ENCODE assay signal across 1 cellular context in the genomic region with DNA sequence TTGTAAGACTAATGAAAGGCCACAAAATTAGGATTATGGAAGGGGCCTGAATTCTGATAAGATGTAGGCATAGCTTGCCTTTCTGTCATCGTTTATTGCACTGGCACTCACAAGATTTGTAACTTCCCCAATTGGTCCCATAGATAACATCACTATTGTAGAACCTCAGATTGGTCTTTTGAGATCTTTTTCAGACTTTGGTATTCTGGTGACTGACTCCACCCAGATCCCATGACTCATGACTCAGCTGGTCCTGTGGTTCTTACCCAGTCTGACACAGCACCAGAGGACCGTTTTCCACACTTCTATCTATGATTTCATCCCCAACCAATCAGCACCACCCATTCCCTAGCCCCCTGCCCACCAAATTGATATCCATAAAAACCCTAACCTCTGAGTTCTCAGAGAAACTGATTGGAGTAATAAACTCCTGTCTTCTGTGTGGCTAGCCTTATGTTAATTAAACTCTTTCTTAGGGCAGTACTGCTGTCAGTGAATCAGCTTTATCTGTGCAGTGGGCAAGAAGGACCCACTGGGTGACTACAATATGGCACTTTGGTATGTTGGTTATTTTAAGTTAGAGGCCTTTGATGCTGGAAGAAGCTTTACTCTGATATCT.
TF ChIP-seq lines count a peak whose summit lies in the region.

No MANE protein-coding gene starts in this region.

TF ChIP-seq in K562, 482 proteins besides CTCF, POLR2A, EP300 and RAD21 (continued from another document and continues in another):
- TF ChIP-seq, protein P1, sequence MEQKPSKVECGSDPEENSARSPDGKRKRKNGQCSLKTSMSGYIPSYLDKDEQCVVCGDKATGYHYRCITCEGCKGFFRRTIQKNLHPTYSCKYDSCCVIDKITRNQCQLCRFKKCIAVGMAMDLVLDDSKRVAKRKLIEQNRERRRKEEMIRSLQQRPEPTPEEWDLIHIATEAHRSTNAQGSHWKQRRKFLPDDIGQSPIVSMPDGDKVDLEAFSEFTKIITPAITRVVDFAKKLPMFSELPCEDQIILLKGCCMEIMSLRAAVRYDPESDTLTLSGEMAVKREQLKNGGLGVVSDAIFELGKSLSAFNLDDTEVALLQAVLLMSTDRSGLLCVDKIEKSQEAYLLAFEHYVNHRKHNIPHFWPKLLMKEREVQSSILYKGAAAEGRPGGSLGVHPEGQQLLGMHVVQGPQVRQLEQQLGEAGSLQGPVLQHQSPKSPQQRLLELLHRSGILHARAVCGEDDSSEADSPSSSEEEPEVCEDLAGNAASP (IDR thresholded peaks at IDR 0.05), result no peak
- no peak for TF ChIP-seq PCBP2 (IDR thresholded peaks at IDR 0.05; ENCODE audit: low read depth, low read length, poor library complexity, severe bottlenecking)
- TF ChIP-seq, protein P2, sequence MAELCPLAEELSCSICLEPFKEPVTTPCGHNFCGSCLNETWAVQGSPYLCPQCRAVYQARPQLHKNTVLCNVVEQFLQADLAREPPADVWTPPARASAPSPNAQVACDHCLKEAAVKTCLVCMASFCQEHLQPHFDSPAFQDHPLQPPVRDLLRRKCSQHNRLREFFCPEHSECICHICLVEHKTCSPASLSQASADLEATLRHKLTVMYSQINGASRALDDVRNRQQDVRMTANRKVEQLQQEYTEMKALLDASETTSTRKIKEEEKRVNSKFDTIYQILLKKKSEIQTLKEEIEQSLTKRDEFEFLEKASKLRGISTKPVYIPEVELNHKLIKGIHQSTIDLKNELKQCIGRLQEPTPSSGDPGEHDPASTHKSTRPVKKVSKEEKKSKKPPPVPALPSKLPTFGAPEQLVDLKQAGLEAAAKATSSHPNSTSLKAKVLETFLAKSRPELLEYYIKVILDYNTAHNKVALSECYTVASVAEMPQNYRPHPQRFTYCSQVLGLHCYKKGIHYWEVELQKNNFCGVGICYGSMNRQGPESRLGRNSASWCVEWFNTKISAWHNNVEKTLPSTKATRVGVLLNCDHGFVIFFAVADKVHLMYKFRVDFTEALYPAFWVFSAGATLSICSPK (IDR thresholded peaks at IDR 0.05; ENCODE audit: borderline replicate concordance), result no peak
- no peak for TF ChIP-seq ZNF24 (IDR thresholded peaks at IDR 0.05)
- no peak for TF ChIP-seq SRSF3 (IDR thresholded peaks at IDR 0.05; ENCODE audit: insufficient read depth, low read length)
- no peak for TF ChIP-seq NFYB (IDR thresholded peaks at IDR 0.05; ENCODE audit: extremely low read depth, insufficient read length)
- no peak for TF ChIP-seq RBM14 (IDR thresholded peaks at IDR 0.05; ENCODE audit: borderline replicate concordance, insufficient read depth, low read depth, low read length)
- TF ChIP-seq, protein P3, sequence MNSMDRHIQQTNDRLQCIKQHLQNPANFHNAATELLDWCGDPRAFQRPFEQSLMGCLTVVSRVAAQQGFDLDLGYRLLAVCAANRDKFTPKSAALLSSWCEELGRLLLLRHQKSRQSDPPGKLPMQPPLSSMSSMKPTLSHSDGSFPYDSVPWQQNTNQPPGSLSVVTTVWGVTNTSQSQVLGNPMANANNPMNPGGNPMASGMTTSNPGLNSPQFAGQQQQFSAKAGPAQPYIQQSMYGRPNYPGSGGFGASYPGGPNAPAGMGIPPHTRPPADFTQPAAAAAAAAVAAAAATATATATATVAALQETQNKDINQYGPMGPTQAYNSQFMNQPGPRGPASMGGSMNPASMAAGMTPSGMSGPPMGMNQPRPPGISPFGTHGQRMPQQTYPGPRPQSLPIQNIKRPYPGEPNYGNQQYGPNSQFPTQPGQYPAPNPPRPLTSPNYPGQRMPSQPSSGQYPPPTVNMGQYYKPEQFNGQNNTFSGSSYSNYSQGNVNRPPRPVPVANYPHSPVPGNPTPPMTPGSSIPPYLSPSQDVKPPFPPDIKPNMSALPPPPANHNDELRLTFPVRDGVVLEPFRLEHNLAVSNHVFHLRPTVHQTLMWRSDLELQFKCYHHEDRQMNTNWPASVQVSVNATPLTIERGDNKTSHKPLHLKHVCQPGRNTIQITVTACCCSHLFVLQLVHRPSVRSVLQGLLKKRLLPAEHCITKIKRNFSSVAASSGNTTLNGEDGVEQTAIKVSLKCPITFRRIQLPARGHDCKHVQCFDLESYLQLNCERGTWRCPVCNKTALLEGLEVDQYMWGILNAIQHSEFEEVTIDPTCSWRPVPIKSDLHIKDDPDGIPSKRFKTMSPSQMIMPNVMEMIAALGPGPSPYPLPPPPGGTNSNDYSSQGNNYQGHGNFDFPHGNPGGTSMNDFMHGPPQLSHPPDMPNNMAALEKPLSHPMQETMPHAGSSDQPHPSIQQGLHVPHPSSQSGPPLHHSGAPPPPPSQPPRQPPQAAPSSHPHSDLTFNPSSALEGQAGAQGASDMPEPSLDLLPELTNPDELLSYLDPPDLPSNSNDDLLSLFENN (IDR thresholded peaks at IDR 0.05; ENCODE audit: low read depth in 2 of 2, low read length in 2 of 2), result no peak
- TF ChIP-seq ZNF778 (CRISPR knock-in tag; IDR thresholded peaks at IDR 0.05), result 0 out of 2 replicates have a peak, but pooled peaks have one; percentile 37
- TF ChIP-seq ZNF263 (CRISPR knock-in tag; IDR thresholded peaks at IDR 0.05; ENCODE audit: borderline replicate concordance), result no peak
- TF ChIP-seq, protein P4, sequence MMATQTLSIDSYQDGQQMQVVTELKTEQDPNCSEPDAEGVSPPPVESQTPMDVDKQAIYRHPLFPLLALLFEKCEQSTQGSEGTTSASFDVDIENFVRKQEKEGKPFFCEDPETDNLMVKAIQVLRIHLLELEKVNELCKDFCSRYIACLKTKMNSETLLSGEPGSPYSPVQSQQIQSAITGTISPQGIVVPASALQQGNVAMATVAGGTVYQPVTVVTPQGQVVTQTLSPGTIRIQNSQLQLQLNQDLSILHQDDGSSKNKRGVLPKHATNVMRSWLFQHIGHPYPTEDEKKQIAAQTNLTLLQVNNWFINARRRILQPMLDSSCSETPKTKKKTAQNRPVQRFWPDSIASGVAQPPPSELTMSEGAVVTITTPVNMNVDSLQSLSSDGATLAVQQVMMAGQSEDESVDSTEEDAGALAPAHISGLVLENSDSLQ (IDR thresholded peaks at IDR 0.05), result peak; percentile 51
- TF ChIP-seq KDM1A (IDR thresholded peaks at IDR 0.05), result peak in 1 of 2 experiments; percentile 40; a peak in 1 of 4 replicates
- no peak for TF ChIP-seq DIDO1 (tag; IDR thresholded peaks at IDR 0.05; ENCODE audit: low read depth)
- TF ChIP-seq, protein P5, sequence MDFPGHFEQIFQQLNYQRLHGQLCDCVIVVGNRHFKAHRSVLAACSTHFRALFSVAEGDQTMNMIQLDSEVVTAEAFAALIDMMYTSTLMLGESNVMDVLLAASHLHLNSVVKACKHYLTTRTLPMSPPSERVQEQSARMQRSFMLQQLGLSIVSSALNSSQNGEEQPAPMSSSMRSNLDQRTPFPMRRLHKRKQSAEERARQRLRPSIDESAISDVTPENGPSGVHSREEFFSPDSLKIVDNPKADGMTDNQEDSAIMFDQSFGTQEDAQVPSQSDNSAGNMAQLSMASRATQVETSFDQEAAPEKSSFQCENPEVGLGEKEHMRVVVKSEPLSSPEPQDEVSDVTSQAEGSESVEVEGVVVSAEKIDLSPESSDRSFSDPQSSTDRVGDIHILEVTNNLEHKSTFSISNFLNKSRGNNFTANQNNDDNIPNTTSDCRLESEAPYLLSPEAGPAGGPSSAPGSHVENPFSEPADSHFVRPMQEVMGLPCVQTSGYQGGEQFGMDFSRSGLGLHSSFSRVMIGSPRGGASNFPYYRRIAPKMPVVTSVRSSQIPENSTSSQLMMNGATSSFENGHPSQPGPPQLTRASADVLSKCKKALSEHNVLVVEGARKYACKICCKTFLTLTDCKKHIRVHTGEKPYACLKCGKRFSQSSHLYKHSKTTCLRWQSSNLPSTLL (IDR thresholded peaks at IDR 0.05), result peak; percentile 70
- TF ChIP-seq, protein P6, sequence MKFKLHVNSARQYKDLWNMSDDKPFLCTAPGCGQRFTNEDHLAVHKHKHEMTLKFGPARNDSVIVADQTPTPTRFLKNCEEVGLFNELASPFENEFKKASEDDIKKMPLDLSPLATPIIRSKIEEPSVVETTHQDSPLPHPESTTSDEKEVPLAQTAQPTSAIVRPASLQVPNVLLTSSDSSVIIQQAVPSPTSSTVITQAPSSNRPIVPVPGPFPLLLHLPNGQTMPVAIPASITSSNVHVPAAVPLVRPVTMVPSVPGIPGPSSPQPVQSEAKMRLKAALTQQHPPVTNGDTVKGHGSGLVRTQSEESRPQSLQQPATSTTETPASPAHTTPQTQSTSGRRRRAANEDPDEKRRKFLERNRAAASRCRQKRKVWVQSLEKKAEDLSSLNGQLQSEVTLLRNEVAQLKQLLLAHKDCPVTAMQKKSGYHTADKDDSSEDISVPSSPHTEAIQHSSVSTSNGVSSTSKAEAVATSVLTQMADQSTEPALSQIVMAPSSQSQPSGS (CRISPR knock-in tag; IDR thresholded peaks at IDR 0.05), result no peak
- no peak for TF ChIP-seq ZNF311 (CRISPR knock-in tag; IDR thresholded peaks at IDR 0.05)
- no peak for TF ChIP-seq SIN3A (IDR thresholded peaks at IDR 0.05; ENCODE audit: borderline replicate concordance in 2 of 2, control insufficient read depth in 1 of 2, low read depth in 2 of 2, low read length in 2 of 2)
- TF ChIP-seq ASH1L (IDR thresholded peaks at IDR 0.05; ENCODE audit: borderline replicate concordance, low read depth, partially characterized antibody), result no peak
- no peak for TF ChIP-seq GABPA (tag; conservative IDR thresholded peaks at IDR 0.05; ENCODE audit: low read depth)
- TF ChIP-seq RBM17 (IDR thresholded peaks at IDR 0.05; ENCODE audit: borderline replicate concordance, low read depth, low read length), result no peak
- peak; percentile 91 for TF ChIP-seq JUND (IDR thresholded peaks at IDR 0.05; ENCODE audit: borderline replicate concordance, low read depth, low read length)
- peak; percentile 94 for TF ChIP-seq JUND (tag; IDR thresholded peaks at IDR 0.05; ENCODE audit: borderline replicate concordance, low read depth, low read length)
- TF ChIP-seq, protein P7, sequence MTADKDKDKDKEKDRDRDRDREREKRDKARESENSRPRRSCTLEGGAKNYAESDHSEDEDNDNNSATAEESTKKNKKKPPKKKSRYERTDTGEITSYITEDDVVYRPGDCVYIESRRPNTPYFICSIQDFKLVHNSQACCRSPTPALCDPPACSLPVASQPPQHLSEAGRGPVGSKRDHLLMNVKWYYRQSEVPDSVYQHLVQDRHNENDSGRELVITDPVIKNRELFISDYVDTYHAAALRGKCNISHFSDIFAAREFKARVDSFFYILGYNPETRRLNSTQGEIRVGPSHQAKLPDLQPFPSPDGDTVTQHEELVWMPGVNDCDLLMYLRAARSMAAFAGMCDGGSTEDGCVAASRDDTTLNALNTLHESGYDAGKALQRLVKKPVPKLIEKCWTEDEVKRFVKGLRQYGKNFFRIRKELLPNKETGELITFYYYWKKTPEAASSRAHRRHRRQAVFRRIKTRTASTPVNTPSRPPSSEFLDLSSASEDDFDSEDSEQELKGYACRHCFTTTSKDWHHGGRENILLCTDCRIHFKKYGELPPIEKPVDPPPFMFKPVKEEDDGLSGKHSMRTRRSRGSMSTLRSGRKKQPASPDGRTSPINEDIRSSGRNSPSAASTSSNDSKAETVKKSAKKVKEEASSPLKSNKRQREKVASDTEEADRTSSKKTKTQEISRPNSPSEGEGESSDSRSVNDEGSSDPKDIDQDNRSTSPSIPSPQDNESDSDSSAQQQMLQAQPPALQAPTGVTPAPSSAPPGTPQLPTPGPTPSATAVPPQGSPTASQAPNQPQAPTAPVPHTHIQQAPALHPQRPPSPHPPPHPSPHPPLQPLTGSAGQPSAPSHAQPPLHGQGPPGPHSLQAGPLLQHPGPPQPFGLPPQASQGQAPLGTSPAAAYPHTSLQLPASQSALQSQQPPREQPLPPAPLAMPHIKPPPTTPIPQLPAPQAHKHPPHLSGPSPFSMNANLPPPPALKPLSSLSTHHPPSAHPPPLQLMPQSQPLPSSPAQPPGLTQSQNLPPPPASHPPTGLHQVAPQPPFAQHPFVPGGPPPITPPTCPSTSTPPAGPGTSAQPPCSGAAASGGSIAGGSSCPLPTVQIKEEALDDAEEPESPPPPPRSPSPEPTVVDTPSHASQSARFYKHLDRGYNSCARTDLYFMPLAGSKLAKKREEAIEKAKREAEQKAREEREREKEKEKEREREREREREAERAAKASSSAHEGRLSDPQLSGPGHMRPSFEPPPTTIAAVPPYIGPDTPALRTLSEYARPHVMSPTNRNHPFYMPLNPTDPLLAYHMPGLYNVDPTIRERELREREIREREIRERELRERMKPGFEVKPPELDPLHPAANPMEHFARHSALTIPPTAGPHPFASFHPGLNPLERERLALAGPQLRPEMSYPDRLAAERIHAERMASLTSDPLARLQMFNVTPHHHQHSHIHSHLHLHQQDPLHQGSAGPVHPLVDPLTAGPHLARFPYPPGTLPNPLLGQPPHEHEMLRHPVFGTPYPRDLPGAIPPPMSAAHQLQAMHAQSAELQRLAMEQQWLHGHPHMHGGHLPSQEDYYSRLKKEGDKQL (CRISPR knock-in tag; IDR thresholded peaks at IDR 0.05; ENCODE audit: borderline replicate concordance), result no peak
- no peak for TF ChIP-seq BCL6 (CRISPR knock-in tag; IDR thresholded peaks at IDR 0.05)
- no peak for TF ChIP-seq ZNF644 (tag; IDR thresholded peaks at IDR 0.05; ENCODE audit: low read depth)
- TF ChIP-seq HMG20B (CRISPR knock-in tag; IDR thresholded peaks at IDR 0.05), result no peak
- TF ChIP-seq, protein P8, sequence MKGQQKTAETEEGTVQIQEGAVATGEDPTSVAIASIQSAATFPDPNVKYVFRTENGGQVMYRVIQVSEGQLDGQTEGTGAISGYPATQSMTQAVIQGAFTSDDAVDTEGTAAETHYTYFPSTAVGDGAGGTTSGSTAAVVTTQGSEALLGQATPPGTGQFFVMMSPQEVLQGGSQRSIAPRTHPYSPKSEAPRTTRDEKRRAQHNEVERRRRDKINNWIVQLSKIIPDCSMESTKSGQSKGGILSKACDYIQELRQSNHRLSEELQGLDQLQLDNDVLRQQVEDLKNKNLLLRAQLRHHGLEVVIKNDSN (CRISPR knock-in tag; IDR thresholded peaks at IDR 0.05), result no peak
- no peak for TF ChIP-seq YY1 (IDR thresholded peaks at IDR 0.05; ENCODE audit: borderline replicate concordance in 1 of 3, control insufficient read depth in 1 of 3, extremely low read depth in 1 of 3, insufficient read depth in 3 of 3, insufficient read length in 1 of 3, insufficient replicate concordance in 2 of 3, low read depth in 1 of 3, low read length in 2 of 3)
- 0 out of 4 replicates have a peak, but pooled peaks of 1 of the 2 experiments have one; percentile 43 for TF ChIP-seq HDAC1 (IDR thresholded peaks at IDR 0.05)
- TF ChIP-seq TARDBP (IDR thresholded peaks at IDR 0.05), result no peak
- TF ChIP-seq TAF15 (IDR thresholded peaks at IDR 0.05; ENCODE audit: low read depth, low read length), result no peak
- TF ChIP-seq HDGF (IDR thresholded peaks at IDR 0.05), result no peak
- no peak for TF ChIP-seq STAG1 (CRISPR knock-in tag; IDR thresholded peaks at IDR 0.05; ENCODE audit: borderline replicate concordance)
- no peak for TF ChIP-seq SNRNP70 (optimal IDR thresholded peaks at IDR 0.05; ENCODE audit: low read depth, low read length)
- no peak for TF ChIP-seq PHF21A (IDR thresholded peaks at IDR 0.05; ENCODE audit: borderline replicate concordance, low read depth)
- TF ChIP-seq ELF4 (CRISPR knock-in tag; IDR thresholded peaks at IDR 0.05), result no peak; the same call in 1 of the 2 replicates
- 0 out of 2 replicates have a peak, but pooled peaks have one; percentile 20 for TF ChIP-seq ERF (CRISPR knock-in tag; IDR thresholded peaks at IDR 0.05)
- no peak for TF ChIP-seq TBL1XR1 (IDR thresholded peaks at IDR 0.05; ENCODE audit: low read length in 2 of 2)
- no peak for TF ChIP-seq NFIC (IDR thresholded peaks at IDR 0.05)
- no peak for TF ChIP-seq GTF2A2 (tag; IDR thresholded peaks at IDR 0.05)
- TF ChIP-seq CTBP1 (IDR thresholded peaks at IDR 0.05; ENCODE audit: borderline replicate concordance), result peak; percentile 77; the same call in 1 of the 2 replicates
- no peak for TF ChIP-seq ZBTB8A (IDR thresholded peaks at IDR 0.05; ENCODE audit: partially characterized antibody)
- no peak for TF ChIP-seq ZNF354B (CRISPR knock-in tag; IDR thresholded peaks at IDR 0.05)
- peak; percentile 85 for TF ChIP-seq FOXJ2 (tag; IDR thresholded peaks at IDR 0.05)
- TF ChIP-seq STAT5A (IDR thresholded peaks at IDR 0.05; ENCODE audit: borderline replicate concordance, low read length), result no peak
